Comparison of ENCODE assay signal across 3 cellular contexts in genomic region chr7:76600650-76601049, GRCh38. TPM values are rescaled to one million over a fixed set of nuclear protein-coding genes. Genes with fewer than 3 reads are reported as not detected.
"Had no signal": no experiment of that assay in that cellular context is flagged by ENCODE, and none has a peak within 500 bp of the region (broad histone marks: within the 10 kb centered on the region; RNA-seq: fewer than 3 reads in every experiment).

No MANE protein-coding gene starts in this region.

RNA-seq across cellular contexts. Expression of gene SPDYE16, which starts 57.6 kb away (rescaled TPM):
- total RNA-seq: activated CD4-positive, alpha-beta T cell treated with anti-CD3 and anti-CD28 coated beads, Interleukin-2, amount 10 ng/mL, durations not matched to agents 24 days and 14 days; ascending aorta; bronchial epithelial cell had no signal
